Comparison of ENCODE assay signal across 2 cellular contexts in the genomic region with DNA sequence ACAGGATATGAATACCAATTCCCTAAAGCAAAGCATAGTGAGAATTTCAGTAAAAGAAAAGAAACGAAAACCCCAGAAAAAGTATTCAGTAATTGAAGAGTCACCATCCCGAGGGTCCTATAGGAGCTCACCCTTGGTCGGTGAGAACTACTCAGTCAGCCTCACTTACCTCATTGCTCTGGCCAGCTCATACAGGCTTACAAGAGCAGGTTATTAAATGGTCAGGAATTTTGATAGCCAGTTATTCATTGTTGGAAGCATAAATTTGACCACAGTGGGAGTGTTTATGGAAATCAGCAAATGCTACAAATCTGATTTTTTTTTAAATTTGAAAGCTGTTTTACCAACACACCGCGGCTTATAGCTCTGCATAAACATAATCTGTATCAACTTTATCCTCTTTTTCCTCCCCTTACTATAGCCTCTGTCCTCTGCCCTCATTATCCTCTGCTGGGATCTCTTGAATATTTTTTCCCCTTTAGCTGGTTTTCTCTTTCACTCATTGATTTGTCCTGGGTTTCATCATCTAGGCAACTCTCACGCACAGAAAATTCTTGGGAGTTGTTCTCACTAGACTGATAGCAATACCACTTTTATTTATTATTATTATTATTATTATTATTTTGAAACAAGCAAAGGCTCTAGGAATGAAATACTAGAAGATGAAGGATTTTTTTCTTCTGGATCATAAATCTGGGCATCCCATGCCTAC.
A peak's percentile ranks its signal among the peaks of the same experiment; 100 is the strongest.
TF ChIP-seq lines count a peak whose summit lies in the region.

No MANE protein-coding gene starts in this region.

TF ChIP-seq in A549, 52 proteins besides CTCF, POLR2A, EP300 and RAD21:
- no peak for TF ChIP-seq FOSL2 (IDR thresholded peaks at IDR 0.05)
- TF ChIP-seq FOSL2 (CRISPR knock-in tag; IDR thresholded peaks at IDR 0.05) = peak; percentile 58
- no peak for TF ChIP-seq JUNB (IDR thresholded peaks at IDR 0.05)

TF ChIP-seq in IMR-90, 13 proteins besides CTCF, POLR2A, EP300 and RAD21:
- TF ChIP-seq CEBPB (IDR thresholded peaks at IDR 0.05; ENCODE audit: low read depth, low read length) (peak; percentile 26; the same call in 1 of the 2 replicates), MXI1 (IDR thresholded peaks at IDR 0.05; ENCODE audit: borderline replicate concordance, low read depth, low read length) (no peak), RFX5 (IDR thresholded peaks at IDR 0.05; ENCODE audit: low read depth, low read length) (no peak), CHD1 (IDR thresholded peaks at IDR 0.05; ENCODE audit: low read depth, low read length) (no peak), MAZ (IDR thresholded peaks at IDR 0.05; ENCODE audit: borderline replicate concordance, low read depth, low read length) (no peak), SMC3 (IDR thresholded peaks at IDR 0.05; ENCODE audit: low read depth, low read length) (no peak), FOS (IDR thresholded peaks at IDR 0.05; ENCODE audit: low read depth, low read length) (peak; percentile 38; the same call in 1 of the 2 replicates), NFE2L2 (IDR thresholded peaks at IDR 0.05; ENCODE audit: low read depth, low read length) (no peak), MAFK (IDR thresholded peaks at IDR 0.05; ENCODE audit: low read depth, low read length) (peak; percentile 22; the same call in 1 of the 2 replicates)
- TF ChIP-seq, protein P1, sequence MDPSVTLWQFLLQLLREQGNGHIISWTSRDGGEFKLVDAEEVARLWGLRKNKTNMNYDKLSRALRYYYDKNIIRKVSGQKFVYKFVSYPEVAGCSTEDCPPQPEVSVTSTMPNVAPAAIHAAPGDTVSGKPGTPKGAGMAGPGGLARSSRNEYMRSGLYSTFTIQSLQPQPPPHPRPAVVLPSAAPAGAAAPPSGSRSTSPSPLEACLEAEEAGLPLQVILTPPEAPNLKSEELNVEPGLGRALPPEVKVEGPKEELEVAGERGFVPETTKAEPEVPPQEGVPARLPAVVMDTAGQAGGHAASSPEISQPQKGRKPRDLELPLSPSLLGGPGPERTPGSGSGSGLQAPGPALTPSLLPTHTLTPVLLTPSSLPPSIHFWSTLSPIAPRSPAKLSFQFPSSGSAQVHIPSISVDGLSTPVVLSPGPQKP (IDR thresholded peaks at IDR 0.05; ENCODE audit: borderline replicate concordance, low read depth, low read length) = no peak
- TF ChIP-seq, protein P2, sequence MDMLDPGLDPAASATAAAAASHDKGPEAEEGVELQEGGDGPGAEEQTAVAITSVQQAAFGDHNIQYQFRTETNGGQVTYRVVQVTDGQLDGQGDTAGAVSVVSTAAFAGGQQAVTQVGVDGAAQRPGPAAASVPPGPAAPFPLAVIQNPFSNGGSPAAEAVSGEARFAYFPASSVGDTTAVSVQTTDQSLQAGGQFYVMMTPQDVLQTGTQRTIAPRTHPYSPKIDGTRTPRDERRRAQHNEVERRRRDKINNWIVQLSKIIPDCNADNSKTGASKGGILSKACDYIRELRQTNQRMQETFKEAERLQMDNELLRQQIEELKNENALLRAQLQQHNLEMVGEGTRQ (IDR thresholded peaks at IDR 0.05; ENCODE audit: low read depth, low read length) = no peak
